ENCODE assay signal across 8 cellular contexts in genomic region chr2:39123436-39123999, GRCh38. TPM values are rescaled to one million over a fixed set of nuclear protein-coding genes. Genes with fewer than 3 reads are reported as not detected.
A peak's percentile ranks its signal among the peaks of the same experiment; 100 is the strongest.
DNase-seq lines count a peak whose midpoint lies in the region; ATAC-seq, FAIRE-seq and TF ChIP-seq lines count a peak whose summit lies in the region.

No MANE protein-coding gene starts in this region.

- peaks cover 17% of the 10 kb centered on the region for H3K79me2 ChIP-seq in PC-3 (ENCODE audit: low read length)
- peaks cover 17% of the 10 kb centered on the region for H3K79me2 ChIP-seq in endothelial cell of umbilical vein (ENCODE audit: control insufficient read depth, insufficient read depth, low read length)

- no peaks in the 10 kb centered on the region for H3K9me3 ChIP-seq in CD4-positive, CD25-positive, alpha-beta regulatory T cell (ENCODE audit: control insufficient read depth in 2 of 2, low read length in 2 of 2)
- H3K9me3 ChIP-seq in PC-3 (ENCODE audit: low read length) (no peaks in the 10 kb centered on the region), endothelial cell of umbilical vein (replicated peaks; ENCODE audit: control insufficient read depth, insufficient read depth, low read length) (no peaks in the 10 kb centered on the region), neutrophil (no peaks in the 10 kb centered on the region)

- H3K9me3 Mint-ChIP-seq in CD4-positive, CD25-positive, alpha-beta regulatory T cell, result no peaks in the 10 kb centered on the region

- H4K20me1 ChIP-seq in PC-3 (ENCODE audit: low read length), result 0 out of 2 replicates have a peak, but pooled peaks cover 9% of the 10 kb centered on the region
- no peaks in the 10 kb centered on the region for H4K20me1 ChIP-seq in endothelial cell of umbilical vein (replicated peaks; ENCODE audit: control insufficient read depth, extremely low read depth, insufficient read depth, low read length)

- H3K27me3 Mint-ChIP-seq in CD4-positive, CD25-positive, alpha-beta regulatory T cell, result peaks cover 4% of the 10 kb centered on the region

- H3K9ac ChIP-seq in PC-3 (ENCODE audit: low read length), result peak overlapping the region; percentile 83
- peak overlapping the region; percentile 45 for H3K9ac ChIP-seq in endothelial cell of umbilical vein (replicated peaks; ENCODE audit: extremely low read depth, insufficient read depth, low read length)

- no peaks in the 10 kb centered on the region for H3K36me3 ChIP-seq in CD4-positive, CD25-positive, alpha-beta regulatory T cell (ENCODE audit: control insufficient read depth, insufficient read depth, low read length)
- H3K36me3 ChIP-seq in PC-3 (ENCODE audit: low read depth, low read length), result no peaks in the 10 kb centered on the region
- H3K36me3 ChIP-seq in endothelial cell of umbilical vein (ENCODE audit: control insufficient read depth in 2 of 2, extremely low read depth in 1 of 2, insufficient read depth in 2 of 2, low read length in 2 of 2), result no peaks in the 10 kb centered on the region
- no peaks in the 10 kb centered on the region for H3K36me3 ChIP-seq in neutrophil

- H3K9me2 ChIP-seq in PC-3 (replicated peaks; ENCODE audit: low read length), result no peaks in the 10 kb centered on the region

- BruUV-seq in PC-3 (replicated peaks; lab: Mats Ljungman, UMichigan) (TSS peak; percentile 27), endothelial cell of umbilical vein (replicated peaks; lab: Mats Ljungman, UMichigan) (TSS peak; percentile 28)

- no peak for TF ChIP-seq POLR2A in endothelial cell of umbilical vein (IDR thresholded peaks at IDR 0.05; ENCODE audit: low read depth, low read length)

- H3K4me2 ChIP-seq in PC-3 (ENCODE audit: low read length) (peak overlapping the region; percentile 94), endothelial cell of umbilical vein (ENCODE audit: insufficient read depth, low read length) (peak overlapping the region; percentile 41)

- peaks cover 36 to 72% (median 53%) of the 10 kb centered on the region in 4 donors for H3K4me1 Mint-ChIP-seq in CD4-positive, CD25-positive, alpha-beta regulatory T cell

- peak overlapping the region; percentile 90 for H3K27ac ChIP-seq in CD4-positive, CD25-positive, alpha-beta regulatory T cell (ENCODE audit: insufficient read depth, low read length, poor library complexity, severe bottlenecking)
- H3K27ac ChIP-seq in PC-3 (ENCODE audit: low read length) (peak overlapping the region; percentile 58), endothelial cell of umbilical vein (ENCODE audit: insufficient read depth, low read depth, low read length) (peak overlapping the region; percentile 45), neutrophil (peak overlapping the region; percentile 76)

- CTCF ChIA-PET in PC-3 (lab: Charles Lee), result interaction anchor here (1.2 to 1.5 kb wide), 2 partner anchors 104 to 106 kb away, joined by 3 to 12 read pairs; no protein-coding TSS in a partner anchor
- CTCF ChIA-PET in endothelial cell of umbilical vein (lab: Charles Lee), result interaction anchor here (1.0 to 1.9 kb wide), 9 partner anchors 15 to 194 kb away, joined by 3 to 22 read pairs (median 5); no protein-coding TSS in a partner anchor

- H3K4me1 ChIP-seq in CD4-positive, CD25-positive, alpha-beta regulatory T cell (ENCODE audit: control insufficient read depth, insufficient read depth, low read length, poor library complexity, severe bottlenecking), result peaks cover 56% of the 10 kb centered on the region
- H3K4me1 ChIP-seq in PC-3 (ENCODE audit: insufficient read depth, low read length) (peaks cover 29% of the 10 kb centered on the region), endothelial cell of umbilical vein (ENCODE audit: control insufficient read depth, extremely low read depth, insufficient read depth, low read length) (peaks cover 23% of the 10 kb centered on the region), neutrophil (ENCODE audit: control insufficient read depth in 1 of 2, insufficient read depth in 1 of 2, low read depth in 1 of 2, low read length in 1 of 2) (peaks cover 34 to 39% of the 10 kb centered on the region in 2 experiments)

- H3K27me3 ChIP-seq in CD4-positive, CD25-positive, alpha-beta regulatory T cell (ENCODE audit: control insufficient read depth, insufficient read depth, low read length), result no peaks in the 10 kb centered on the region
- H3K27me3 ChIP-seq in PC-3 (ENCODE audit: low read length), result no peaks in the 10 kb centered on the region
- no peaks in the 10 kb centered on the region for H3K27me3 ChIP-seq in endothelial cell of umbilical vein (ENCODE audit: control insufficient read depth in 2 of 2, insufficient read depth in 2 of 2, low read length in 2 of 2)
- no peaks in the 10 kb centered on the region for H3K27me3 ChIP-seq in neutrophil

- intact Hi-C loops in PC-3 (cut with micrococcal nuclease), result no loop called here
- intact Hi-C loops in endothelial cell of umbilical vein (cut with micrococcal nuclease), result loop anchor here (5.0 kb wide), 3 partner anchors 161 to 746 kb away; partner anchors contain the start of genes ATL2 and MAP4K3

- peak overlapping the region; percentile 96 for H3K4me3 ChIP-seq in CD4-positive, CD25-positive, alpha-beta regulatory T cell (ENCODE audit: low read depth, low read length)
- peak overlapping the region; percentile 73 for H3K4me3 ChIP-seq in PC-3 (ENCODE audit: low read length)
- peak overlapping the region; percentile 9 to 54 (median 53) for H3K4me3 ChIP-seq in endothelial cell of umbilical vein (replicated peaks in 1 of 3; ENCODE audit: insufficient read depth in 1 of 3, low read depth in 1 of 3, low read length in 3 of 3)
- H3K4me3 ChIP-seq in neutrophil (ENCODE audit: low read depth in 1 of 2, low read length in 1 of 2), result peak overlapping the region; percentile 87 to 88

- H3K4me3 Mint-ChIP-seq in CD4-positive, CD25-positive, alpha-beta regulatory T cell, result peak overlapping the region; percentile 91 to 99 (median 98)

- peak overlapping the region; percentile 94 to 99 (median 98) for H3K27ac Mint-ChIP-seq in CD4-positive, CD25-positive, alpha-beta regulatory T cell

- no peak for DNase-seq in CD4-positive, CD25-positive, alpha-beta regulatory T cell
- DNase-seq in PC-3 (no peak), endothelial cell of umbilical vein (ENCODE audit: low read depth, low spot score) (no peak), MV-4-11 (lab: John Stamatoyannopoulos, UW) (no peak), cerebellum (ENCODE audit: low spot score) (no peak)
- no peak for DNase-seq in activated CD4-positive, alpha-beta T cell treated with anti-CD3 and anti-CD28 coated beads, Interleukin-2, amount 50 U/mL, for 1 hour

- dilution Hi-C loops in endothelial cell of umbilical vein (cut with MboI; ENCODE audit: extremely low pct_ligation_motif_present, low sequenced_read_pairs), result no loop called here

- no peaks in the 10 kb centered on the region for H3F3A ChIP-seq in PC-3 (ENCODE audit: low read length, unreplicated experiment)

- no peak for FAIRE-seq in endothelial cell of umbilical vein (lab: Jason Lieb, UNC)

- no peak for ATAC-seq in CD4-positive, CD25-positive, alpha-beta regulatory T cell (ENCODE audit: low read depth in 2 of 2)
- ATAC-seq in PC-3, result no peak
- ATAC-seq in HG03432 (IDR thresholded peaks at IDR 0.05; ENCODE audit: unreplicated experiment), result no peak

- H2AFZ ChIP-seq in PC-3 (ENCODE audit: low read length), result peak overlapping the region; percentile 88
- H2AFZ ChIP-seq in endothelial cell of umbilical vein (ENCODE audit: low read depth, low read length), result peak overlapping the region; percentile 38

- no peaks in the 10 kb centered on the region for H3K9me1 ChIP-seq in endothelial cell of umbilical vein (replicated peaks; ENCODE audit: control insufficient read depth, extremely low read depth, insufficient read depth, low read length)

- POLR2A ChIA-PET in PC-3 (lab: Charles Lee; ENCODE audit: unreplicated experiment) (interaction anchor here (1.0 kb wide), 1 partner anchor 372 kb away, joined by 11 read pairs; the partner anchor contains the start of gene SRSF7), endothelial cell of umbilical vein (lab: Charles Lee) (interaction anchor here (1.0 kb wide), 1 partner anchor 373 kb away, joined by 5 read pairs; the partner anchor contains the start of gene SRSF7)

- no peaks in the 10 kb centered on the region for H3K36me3 Mint-ChIP-seq in CD4-positive, CD25-positive, alpha-beta regulatory T cell

- TF ChIP-seq CTCF in PC-3 (conservative IDR thresholded peaks at IDR 0.05; ENCODE audit: low read depth, low read length) (no peak), endothelial cell of umbilical vein (IDR thresholded peaks at IDR 0.05; ENCODE audit: extremely low read depth in 1 of 2, insufficient read depth in 1 of 2, low read depth in 1 of 2, low read length in 2 of 2) (no peak), neutrophil (IDR thresholded peaks at IDR 0.05) (no peak)

TF ChIP-seq in endothelial cell of umbilical vein, 7 proteins besides CTCF, POLR2A, EP300 and RAD21:
- TF ChIP-seq GATA2 (IDR thresholded peaks at IDR 0.05; ENCODE audit: insufficient read depth, insufficient read length, low read depth, low read length) (no peak), MYC (IDR thresholded peaks at IDR 0.05; ENCODE audit: low read depth, low read length) (no peak), EZH2 (IDR thresholded peaks at IDR 0.05; ENCODE audit: borderline replicate concordance, low read depth, low read length, severe bottlenecking) (no peak), FOS (IDR thresholded peaks at IDR 0.05; ENCODE audit: borderline replicate concordance, insufficient read depth, low read length) (no peak), JUN (IDR thresholded peaks at IDR 0.05; ENCODE audit: borderline replicate concordance, insufficient read depth, insufficient read length, low read depth) (no peak), POLR2AphosphoS5 (IDR thresholded peaks at IDR 0.05; ENCODE audit: insufficient read depth, low read depth, low read length) (no peak), MAX (IDR thresholded peaks at IDR 0.05; ENCODE audit: insufficient read depth, insufficient read length) (no peak)
TF ChIP-seq in endothelial cell of umbilical vein: peak in this region for 0.

RNA-seq across cellular contexts. Expression of gene SOS1, which starts 2.7 kb away (rescaled TPM):
- total RNA-seq in CD4-positive, CD25-positive, alpha-beta regulatory T cell, result 50.4 TPM
- 10 to 100 TPM in 3 of 4 donors, 1 to 10 TPM in 1; 5.5 to 15.2 (median 11.9) TPM for polyA plus RNA-seq in CD4-positive, CD25-positive, alpha-beta regulatory T cell
- 9.7 and 10.5 TPM in 2 replicates for total RNA-seq in PC-3 (2014; rRNA removed)
- 29.3 and 32.5 TPM in 2 replicates for total RNA-seq in endothelial cell of umbilical vein
- polyA plus RNA-seq in endothelial cell of umbilical vein, result 22.2 and 27.6 TPM in 2 replicates
- polyA plus RNA-seq in endothelial cell of umbilical vein (2011; cell fraction: cytosol; rRNA removed), result 10.8 and 11.8 TPM in 2 replicates
- 46.7 and 61.7 TPM in 2 replicates for polyA plus RNA-seq in endothelial cell of umbilical vein (2011; cell fraction: nucleus; rRNA removed)
- 14.7 and 24.8 TPM in 2 replicates for polyA plus RNA-seq in endothelial cell of umbilical vein (2012)
- 44.6 and 61.5 TPM in 2 replicates for polyA minus RNA-seq in endothelial cell of umbilical vein
- polyA minus RNA-seq in endothelial cell of umbilical vein (2011; cell fraction: cytosol; rRNA and poly(A)+ RNA removed), result 21.9 TPM
- polyA minus RNA-seq in endothelial cell of umbilical vein (2011; cell fraction: nucleus; rRNA and poly(A)+ RNA removed), result 55.8 and 73.5 TPM in 2 replicates
- 52.4 TPM for total RNA-seq in cerebellum
